Comparison of ENCODE assay signal across 28 cellular contexts in the genomic region with DNA sequence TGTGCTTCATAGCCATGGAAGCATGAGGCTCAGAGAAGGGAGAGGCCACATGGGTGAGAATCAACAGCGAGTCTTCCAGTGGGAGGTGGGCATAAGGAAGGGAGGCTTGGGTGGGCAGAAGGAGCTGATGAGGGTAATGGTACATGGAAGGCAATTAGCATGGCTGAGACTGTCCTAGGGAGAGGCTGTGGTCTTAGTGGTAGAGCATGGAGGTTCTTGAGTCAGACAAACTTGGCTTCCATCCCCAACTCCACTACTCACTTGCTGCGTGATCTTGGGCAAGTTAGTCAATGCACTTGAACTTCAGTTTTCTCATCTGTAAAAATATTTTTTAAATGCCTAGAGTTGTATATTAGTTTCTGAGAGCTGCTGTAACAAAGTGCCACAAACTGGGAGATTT.
"Had no signal": no experiment of that assay in that cellular context is flagged by ENCODE, and none has a peak within 500 bp of the region (broad histone marks: within the 10 kb centered on the region; RNA-seq: fewer than 3 reads in every experiment).

No MANE protein-coding gene starts in this region.

- H3K4me2 ChIP-seq: hepatocyte, neural progenitor cell had no signal

- H3K9ac ChIP-seq: neural progenitor cell had no signal

- H3K27me3 ChIP-seq: heart right ventricle, neural progenitor cell, ovary, right atrium auricular region, right lobe of liver, vagina had no signal

- H3K36me3 Mint-ChIP-seq: mesothelial cell of epicardium; naive B cell; neural progenitor cell; stimulated activated naive B cell treated with anti-CD40 and anti-IgM and Interleukin-4, amounts not matched to agents 10 μg/mL and 1 μg/mL and 100 μg/mL, for 72 hours; type B pancreatic cell had no signal

- H3K4me3 Mint-ChIP-seq: mesothelial cell of epicardium; naive B cell; nephron; neural progenitor cell; stimulated activated naive B cell treated with anti-CD40 and anti-IgM and Interleukin-4, amounts not matched to agents 10 μg/mL and 1 μg/mL and 100 μg/mL, for 72 hours; stimulated activated naive CD8-positive, alpha-beta T cell treated with anti-CD3 and anti-CD28 coated beads, Interleukin-15, Interleukin-2, amounts not matched to agents 100 ng/mL and 50 ng/mL, for 24 hours; type B pancreatic cell had no signal

- ATAC-seq: heart right ventricle; right lobe of liver; stimulated activated naive B cell treated with anti-CD40 and anti-IgM and Interleukin-4, amounts not matched to agents 10 μg/mL and 1 μg/mL and 100 μg/mL, for 72 hours had no signal

- H2AFZ ChIP-seq: hepatocyte, neural progenitor cell had no signal

- H3K4me1 Mint-ChIP-seq: mesothelial cell of epicardium; naive B cell; stimulated activated naive B cell treated with anti-CD40 and anti-IgM and Interleukin-4, amounts not matched to agents 10 μg/mL and 1 μg/mL and 100 μg/mL, for 72 hours had no signal

- H3K27ac ChIP-seq: heart right ventricle, hepatocyte, left ventricle myocardium inferior, neural progenitor cell, neutrophil, ovary, right atrium auricular region, right lobe of liver, skin epidermis, suprapubic skin, thoracic aorta, tibial artery, vagina had no signal

- H3K36me3 ChIP-seq: heart right ventricle, left ventricle myocardium inferior, neural progenitor cell, neutrophil, ovary, right atrium auricular region, right lobe of liver, suprapubic skin, thoracic aorta, tibial artery, vagina had no signal

- H3K79me2 ChIP-seq: hepatocyte had no signal

- H3K27ac Mint-ChIP-seq: mesothelial cell of epicardium; naive B cell; nephron; neural progenitor cell; progenitor cell of endocrine pancreas; stimulated activated naive B cell treated with anti-CD40 and anti-IgM and Interleukin-4, amounts not matched to agents 10 μg/mL and 1 μg/mL and 100 μg/mL, for 72 hours; stimulated activated naive CD8-positive, alpha-beta T cell treated with anti-CD3 and anti-CD28 coated beads, Interleukin-15, Interleukin-2, amounts not matched to agents 100 ng/mL and 50 ng/mL, for 24 hours; type B pancreatic cell had no signal

- DNase-seq: heart right ventricle; islet precursor cell; left ventricle myocardium inferior; mesendoderm; naive B cell; occipital lobe; ovary; right lobe of liver; stimulated activated CD4-positive, alpha-beta T cell treated with anti-CD3 and anti-CD28 coated beads, Interleukin-12 subunit alpha, Interleukin-12 subunit beta, amount 100 ng/mL, for 4 hours; stimulated activated CD4-positive, alpha-beta T cell treated with anti-CD3 and anti-CD28 coated beads, Interleukin-15, amount 100 ng/mL, for 24 hours; stimulated activated CD4-positive, alpha-beta T cell treated with anti-CD3 and anti-CD28 coated beads, Interleukin-2, amount 100 ng/mL, for 24 hours; stimulated activated CD4-positive, alpha-beta T cell treated with anti-CD3 and anti-CD28 coated beads, Interleukin-4, amount 100 ng/mL, for 1 hour; stimulated activated naive B cell treated with anti-CD40 and anti-IgM and Interleukin-4, amounts not matched to agents 10 μg/mL and 1 μg/mL and 100 μg/mL, for 72 hours; tibial artery had no signal

- H3K9me3 ChIP-seq: heart right ventricle, left ventricle myocardium inferior, neutrophil, ovary, right atrium auricular region, right lobe of liver, suprapubic skin, thoracic aorta, tibial artery, vagina had no signal

- H3K9me3 Mint-ChIP-seq: mesothelial cell of epicardium; nephron; neural progenitor cell; stimulated activated naive B cell treated with anti-CD40 and anti-IgM and Interleukin-4, amounts not matched to agents 10 μg/mL and 1 μg/mL and 100 μg/mL, for 72 hours; stimulated activated naive CD8-positive, alpha-beta T cell treated with anti-CD3 and anti-CD28 coated beads, Interleukin-15, Interleukin-2, amounts not matched to agents 100 ng/mL and 50 ng/mL, for 24 hours; type B pancreatic cell had no signal

- H3K4me3 ChIP-seq: heart right ventricle, hepatocyte, left ventricle myocardium inferior, lung, neural progenitor cell, ovary, right atrium auricular region, right lobe of liver, skin epidermis, suprapubic skin, thoracic aorta, tibial artery, vagina had no signal

- H3K4me1 ChIP-seq: left ventricle myocardium inferior, neural progenitor cell, right atrium auricular region, right lobe of liver, tibial artery, vagina had no signal
